1 cellular context compared by ENCODE assay signal in the genomic region with DNA sequence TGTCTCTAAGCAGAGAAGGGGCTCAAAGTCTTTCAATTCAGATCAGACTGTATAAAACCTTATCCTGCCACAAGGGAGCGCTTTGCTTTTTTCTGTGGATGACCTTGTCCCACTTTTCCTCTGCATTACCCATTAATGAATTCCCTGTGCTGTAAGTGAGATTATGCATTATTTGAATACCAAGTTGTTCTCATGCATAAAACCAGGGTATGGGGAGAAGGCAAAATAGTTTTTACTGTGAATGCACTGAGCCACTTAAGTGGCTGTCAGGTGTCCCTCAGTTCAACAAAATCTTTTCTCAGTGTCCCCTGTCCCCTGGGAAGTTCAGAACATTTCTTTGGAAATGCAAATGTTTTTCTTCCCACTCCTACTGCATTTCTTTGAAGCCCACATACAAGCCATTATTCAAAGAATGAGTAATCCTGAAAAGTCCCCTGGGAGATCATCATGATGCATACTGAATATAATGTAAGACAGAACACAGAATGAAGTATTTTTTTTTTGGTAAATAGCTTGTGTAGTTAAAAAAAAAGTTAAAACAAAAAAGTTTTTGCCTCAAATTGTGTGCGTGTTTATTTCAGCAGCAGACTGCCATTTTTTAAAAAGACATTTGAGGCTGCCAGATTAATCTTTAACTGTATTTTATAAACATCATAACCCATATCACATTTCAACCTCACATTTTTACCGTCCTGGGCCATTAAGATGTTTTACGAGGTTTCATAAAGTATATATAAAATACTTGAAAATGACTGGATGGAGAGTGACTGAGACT.
TF ChIP-seq lines count a peak whose summit lies in the region.

No MANE protein-coding gene starts in this region.

TF ChIP-seq in SK-N-SH, 30 proteins besides CTCF, POLR2A, EP300 and RAD21 (continued from another document):
- no peak for TF ChIP-seq EZH2phosphoT487 (IDR thresholded peaks at IDR 0.05; ENCODE audit: borderline replicate concordance, low read depth)
- TF ChIP-seq, protein P1, sequence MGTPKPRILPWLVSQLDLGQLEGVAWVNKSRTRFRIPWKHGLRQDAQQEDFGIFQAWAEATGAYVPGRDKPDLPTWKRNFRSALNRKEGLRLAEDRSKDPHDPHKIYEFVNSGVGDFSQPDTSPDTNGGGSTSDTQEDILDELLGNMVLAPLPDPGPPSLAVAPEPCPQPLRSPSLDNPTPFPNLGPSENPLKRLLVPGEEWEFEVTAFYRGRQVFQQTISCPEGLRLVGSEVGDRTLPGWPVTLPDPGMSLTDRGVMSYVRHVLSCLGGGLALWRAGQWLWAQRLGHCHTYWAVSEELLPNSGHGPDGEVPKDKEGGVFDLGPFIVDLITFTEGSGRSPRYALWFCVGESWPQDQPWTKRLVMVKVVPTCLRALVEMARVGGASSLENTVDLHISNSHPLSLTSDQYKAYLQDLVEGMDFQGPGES (IDR thresholded peaks at IDR 0.05; ENCODE audit: low read depth, low read length): no peak
- 0 out of 2 replicates have a peak, but pooled peaks have one; percentile 16 for TF ChIP-seq FOSL2 (IDR thresholded peaks at IDR 0.05; ENCODE audit: borderline replicate concordance, low read depth)
- TF ChIP-seq TEAD4 (IDR thresholded peaks at IDR 0.05; ENCODE audit: borderline replicate concordance, insufficient read depth): no peak
- no peak for TF ChIP-seq NRF1 (IDR thresholded peaks at IDR 0.05; ENCODE audit: low read depth, low read length)
